ENCODE assay signal across 1 cellular context in genomic region chr6:156845447-156845846, GRCh38.
TF ChIP-seq lines count a peak whose summit lies in the region.

No MANE protein-coding gene starts in this region.

TF ChIP-seq in HEK293, 187 proteins besides CTCF, POLR2A, EP300 and RAD21 (continued from another document):
- TF ChIP-seq ATF2 (tag by site-specific recombination; IDR thresholded peaks at IDR 0.05; ENCODE audit: low read depth): no peak
- TF ChIP-seq ZNF521 (tag by site-specific recombination; IDR thresholded peaks at IDR 0.05): no peak
- TF ChIP-seq ZBTB20 (tag by site-specific recombination; IDR thresholded peaks at IDR 0.05): peak; percentile 46
